Comparison of ENCODE assay signal across 13 cellular contexts in genomic region chr17:33266611-33267010, GRCh38. TPM values are rescaled to one million over a fixed set of nuclear protein-coding genes. Genes with fewer than 3 reads are reported as not detected.
"Had no signal": no experiment of that assay in that cellular context is flagged by ENCODE, and none has a peak within 500 bp of the region (broad histone marks: within the 10 kb centered on the region; RNA-seq: fewer than 3 reads in every experiment).

No MANE protein-coding gene starts in this region.

- H3K4me1 ChIP-seq: colonic mucosa, heart right ventricle had no signal

- H3K4me3 ChIP-seq: colonic mucosa, heart right ventricle, ovary, smooth muscle cell had no signal

- DNase-seq: colonic mucosa; erythroblast; foreskin melanocyte; heart right ventricle; hypothalamus; mesendoderm; naive thymus-derived CD4-positive, alpha-beta T cell; ovary; right cardiac atrium; stimulated activated CD4-positive, alpha-beta T cell treated with anti-CD3 and anti-CD28 coated beads, Interleukin-2, amount 100 ng/mL, for 48 hours; stimulated activated naive CD4-positive, alpha-beta T cell treated with Interleukin-2 at 50 U/mL for 16 hours had no signal

- H3K27ac ChIP-seq: colonic mucosa, heart right ventricle, ovary had no signal

- H3K27me3 ChIP-seq: colonic mucosa, ovary had no signal

- H3K36me3 ChIP-seq: colonic mucosa, heart right ventricle, ovary had no signal

- ATAC-seq: heart right ventricle; naive thymus-derived CD4-positive, alpha-beta T cell; right cardiac atrium had no signal

- H3K9me3 ChIP-seq: colonic mucosa, heart right ventricle, ovary had no signal

RNA-seq across cellular contexts. Expression of gene ASIC2, which starts 26.5 kb away (rescaled TPM):
- polyA plus RNA-seq: heart right ventricle; liver; naive thymus-derived CD4-positive, alpha-beta T cell; right cardiac atrium had no signal
